Comparison of ENCODE assay signal across 8 cellular contexts in the genomic region with DNA sequence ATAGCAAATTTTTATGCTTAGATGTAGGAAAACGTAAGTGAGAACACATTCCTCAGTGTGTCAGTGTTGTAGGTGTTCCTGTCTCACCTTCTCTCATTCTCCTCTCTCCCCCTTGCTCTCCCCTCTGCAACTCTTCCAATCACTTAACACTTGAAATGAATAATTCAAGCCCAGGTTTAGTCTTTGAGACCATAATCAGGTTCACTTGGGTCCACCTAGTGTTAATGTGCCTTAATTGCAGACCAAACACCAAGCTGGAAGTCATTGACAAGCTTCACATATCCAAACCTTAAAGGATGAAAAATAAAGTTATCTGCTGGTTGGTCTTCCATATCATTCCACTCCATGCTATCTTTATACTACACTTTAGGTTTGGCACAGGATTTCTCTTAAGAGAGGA.
DNase-seq lines count a peak whose midpoint lies in the region; ATAC-seq, FAIRE-seq and TF ChIP-seq lines count a peak whose summit lies in the region.

No MANE protein-coding gene starts in this region.

- H3K9me3 ChIP-seq in HAP-1 = no peaks in the 10 kb centered on the region

- peak; percentile 61 for TF ChIP-seq CTCF in D721Med (IDR thresholded peaks at IDR 0.05; ENCODE audit: insufficient read depth, missing control alignments)

- ATAC-seq in GM19328 (IDR thresholded peaks at IDR 0.05; ENCODE audit: unreplicated experiment) (no peak), GM21619 (IDR thresholded peaks at IDR 0.05; ENCODE audit: unreplicated experiment) (no peak)

- H3K4me3 ChIP-seq in HAP-1 = no peak overlapping the region

- no peaks in the 10 kb centered on the region for H3K27me3 ChIP-seq in HAP-1 (ENCODE audit: low read depth)

- H3K4me1 ChIP-seq in HAP-1 = no peaks in the 10 kb centered on the region

- in situ Hi-C loops in HAP-1 (cut with MboI; ENCODE audit: low sequenced_read_pairs) = no loop called here

- FAIRE-seq in D721Med (lab: Jason Lieb, UNC) = no peak

- DNase-seq in D721Med (ENCODE audit: insufficient read length, low spot score) (no peak), HAP-1 (ENCODE audit: low spot score in 2 of 2) (peak; percentile 15 to 20), RPMI8226 (peak; percentile 39), iPS DF 4.7 (ENCODE audit: extremely low read depth, low spot score) (peak; percentile 36), DMS153 treated with DMSO at 0.1 percent for 48 hours (lab: John Stamatoyannopoulos, UW; ENCODE audit: unreplicated experiment) (no peak)
- DNase-seq in activated effector memory CD4-positive, alpha-beta T cell treated with anti-CD3 and anti-CD28 coated beads, Interleukin-2, amount 50 U/mL, for 16 hours = no peak

- no peaks in the 10 kb centered on the region; the same call in 1 of the 2 replicates for H3K36me3 ChIP-seq in HAP-1 (replicated peaks)

Comparison
In these comparisons a context has a peak if more than half of its experiments do, and no peak if none do; other contexts are left out.
1. DNase-seq: peak in HAP-1 (2 of 2), RPMI8226 (single experiment) and iPS DF 4.7 (single experiment); none in D721Med (single experiment), DMS153 treated with DMSO at 0.1 percent for 48 hours (single experiment) and activated effector memory CD4-positive, alpha-beta T cell treated with anti-CD3 and anti-CD28 coated beads, Interleukin-2, amount 50 U/mL, for 16 hours (single experiment).